In genomic region chr4:30767147-30767546, GRCh38 we compare ENCODE assay signal across 22 cellular contexts.
DNase-seq lines count a peak whose midpoint lies in the region; ATAC-seq and TF ChIP-seq lines count a peak whose summit lies in the region.
"Had no signal": no experiment of that assay in that cellular context is flagged by ENCODE, and none has a peak within 500 bp of the region (broad histone marks: within the 10 kb centered on the region; RNA-seq: fewer than 3 reads in every experiment).

No MANE protein-coding gene starts in this region.

- no peaks in the 10 kb centered on the region for H3K36me3 ChIP-seq in BLaER1
- H3K36me3 ChIP-seq in HEK293 (ENCODE audit: control insufficient read depth in 2 of 2, insufficient read depth in 1 of 2, low read length in 2 of 2), result no peaks in the 10 kb centered on the region
- H3K36me3 ChIP-seq in rectal smooth muscle tissue (ENCODE audit: control insufficient read depth, insufficient read depth, low read length), result no peaks in the 10 kb centered on the region

- H4K20me1 ChIP-seq in BLaER1, result no peaks in the 10 kb centered on the region

- CTCF ChIA-PET in HEK293 (lab: Yijun Ruan, JAX), result interaction anchor here (1.0 kb wide), 1 partner anchor 45 kb away, joined by 3 read pairs; no protein-coding TSS in a partner anchor

- H3K27me3 ChIP-seq in BLaER1 (no peaks in the 10 kb centered on the region), rectal smooth muscle tissue (ENCODE audit: control insufficient read depth, insufficient read depth, low read length) (no peaks in the 10 kb centered on the region)

- H3K9ac ChIP-seq in BLaER1 (no peak overlapping the region), rectal smooth muscle tissue (ENCODE audit: low read length) (no peak overlapping the region)
- H3K9ac ChIP-seq: KMS-11 had no signal

- no peak overlapping the region for H3K27ac ChIP-seq in BLaER1
- no peak overlapping the region for H3K27ac ChIP-seq in HEK293 (ENCODE audit: extremely low read depth, low read depth, low read length)
- peak overlapping the region; percentile 43 for H3K27ac ChIP-seq in epithelial cell of prostate
- H3K27ac ChIP-seq in rectal smooth muscle tissue (ENCODE audit: low read depth, low read length), result peak overlapping the region; percentile 22
- H3K27ac ChIP-seq: KMS-11 had no signal

- POLR2A ChIA-PET in HEK293 (lab: Yijun Ruan, JAX), result no interaction called here

- H3K4me2 ChIP-seq in BLaER1, result peak overlapping the region; percentile 54
- H3K4me2 ChIP-seq: KMS-11 had no signal

- ATAC-seq in GM18867 (IDR thresholded peaks at IDR 0.05; ENCODE audit: unreplicated experiment), result no peak

- DNase-seq in epithelial cell of prostate (ENCODE audit: low read depth, low spot score) (no peak), NCI-H226 (no peak), T-helper 1 cell (no peak)
- no peak for DNase-seq in activated CD8-positive, alpha-beta memory T cell treated with anti-CD3 and anti-CD28 coated beads for 24 hours
- DNase-seq: ACHN; C1 segment of cervical spinal cord; Calu3; CD8-positive, alpha-beta memory T cell; DMS153; IMR-90; NCI-H1092 treated with DMSO at 0.1 percent for 48 hours; NCI-H146; NCI-H2029; NCI-H2171; NCI-H524 treated with DMSO at 0.1 percent for 48 hours; NCI-H82; Right ventricle myocardium superior had no signal

- H3K4me1 ChIP-seq in BLaER1, result peaks cover 8% of the 10 kb centered on the region
- H3K4me1 ChIP-seq in HEK293 (ENCODE audit: control insufficient read depth, insufficient read depth, low read length), result peaks cover 21% of the 10 kb centered on the region
- peaks cover 24% of the 10 kb centered on the region for H3K4me1 ChIP-seq in rectal smooth muscle tissue (ENCODE audit: control insufficient read depth, insufficient read depth, low read length)

- H3K4me3 ChIP-seq in BLaER1 (no peak overlapping the region), HEK293 (ENCODE audit: low read depth, low read length) (no peak overlapping the region), rectal smooth muscle tissue (ENCODE audit: low read length) (no peak overlapping the region)

- H3K9me3 ChIP-seq in BLaER1 (no peaks in the 10 kb centered on the region), HEK293 (ENCODE audit: control insufficient read depth, insufficient read depth, low read depth, low read length) (no peaks in the 10 kb centered on the region)

- no peak for TF ChIP-seq CTCF in HEK293 (tag by site-specific recombination; IDR thresholded peaks at IDR 0.05)

TF ChIP-seq in HEK293, 187 proteins besides CTCF, POLR2A, EP300 and RAD21 (continues in another document):
- TF ChIP-seq ZNF335 (tag by site-specific recombination; conservative IDR thresholded peaks at IDR 0.05) (no peak), GLI2 (tag by site-specific recombination; IDR thresholded peaks at IDR 0.05; ENCODE audit: borderline replicate concordance, low read depth) (no peak), ZNF19 (tag by site-specific recombination; IDR thresholded peaks at IDR 0.05; ENCODE audit: low read depth) (no peak), OSR2 (tag by site-specific recombination; IDR thresholded peaks at IDR 0.05) (0 out of 2 replicates have a peak, but pooled peaks have one; percentile 19), ZNF600 (tag by site-specific recombination; IDR thresholded peaks at IDR 0.05) (peak; percentile 47; the same call in 1 of the 2 replicates), ZNF777 (tag by site-specific recombination; IDR thresholded peaks at IDR 0.05; ENCODE audit: borderline replicate concordance) (no peak), ZNF677 (tag by site-specific recombination; IDR thresholded peaks at IDR 0.05) (no peak), ZNF645 (tag by site-specific recombination; IDR thresholded peaks at IDR 0.05) (no peak), INSM2 (tag by site-specific recombination; IDR thresholded peaks at IDR 0.05) (no peak), ZFP3 (tag by site-specific recombination; IDR thresholded peaks at IDR 0.05; ENCODE audit: low read depth) (no peak), ZNF157 (tag by site-specific recombination; IDR thresholded peaks at IDR 0.05) (no peak), ZNF184 (tag by site-specific recombination; IDR thresholded peaks at IDR 0.05) (no peak), KLF17 (tag by site-specific recombination; IDR thresholded peaks at IDR 0.05) (no peak), ZNF2 (tag by site-specific recombination; IDR thresholded peaks at IDR 0.05) (no peak), ZBTB8A (tag by site-specific recombination; IDR thresholded peaks at IDR 0.05) (no peak), ZNF571 (tag by site-specific recombination; IDR thresholded peaks at IDR 0.05) (no peak), PRDM1 (tag by site-specific recombination; IDR thresholded peaks at IDR 0.05) (no peak), ZNF221 (tag by site-specific recombination; IDR thresholded peaks at IDR 0.05; ENCODE audit: borderline replicate concordance) (no peak)
- TF ChIP-seq, protein P1, sequence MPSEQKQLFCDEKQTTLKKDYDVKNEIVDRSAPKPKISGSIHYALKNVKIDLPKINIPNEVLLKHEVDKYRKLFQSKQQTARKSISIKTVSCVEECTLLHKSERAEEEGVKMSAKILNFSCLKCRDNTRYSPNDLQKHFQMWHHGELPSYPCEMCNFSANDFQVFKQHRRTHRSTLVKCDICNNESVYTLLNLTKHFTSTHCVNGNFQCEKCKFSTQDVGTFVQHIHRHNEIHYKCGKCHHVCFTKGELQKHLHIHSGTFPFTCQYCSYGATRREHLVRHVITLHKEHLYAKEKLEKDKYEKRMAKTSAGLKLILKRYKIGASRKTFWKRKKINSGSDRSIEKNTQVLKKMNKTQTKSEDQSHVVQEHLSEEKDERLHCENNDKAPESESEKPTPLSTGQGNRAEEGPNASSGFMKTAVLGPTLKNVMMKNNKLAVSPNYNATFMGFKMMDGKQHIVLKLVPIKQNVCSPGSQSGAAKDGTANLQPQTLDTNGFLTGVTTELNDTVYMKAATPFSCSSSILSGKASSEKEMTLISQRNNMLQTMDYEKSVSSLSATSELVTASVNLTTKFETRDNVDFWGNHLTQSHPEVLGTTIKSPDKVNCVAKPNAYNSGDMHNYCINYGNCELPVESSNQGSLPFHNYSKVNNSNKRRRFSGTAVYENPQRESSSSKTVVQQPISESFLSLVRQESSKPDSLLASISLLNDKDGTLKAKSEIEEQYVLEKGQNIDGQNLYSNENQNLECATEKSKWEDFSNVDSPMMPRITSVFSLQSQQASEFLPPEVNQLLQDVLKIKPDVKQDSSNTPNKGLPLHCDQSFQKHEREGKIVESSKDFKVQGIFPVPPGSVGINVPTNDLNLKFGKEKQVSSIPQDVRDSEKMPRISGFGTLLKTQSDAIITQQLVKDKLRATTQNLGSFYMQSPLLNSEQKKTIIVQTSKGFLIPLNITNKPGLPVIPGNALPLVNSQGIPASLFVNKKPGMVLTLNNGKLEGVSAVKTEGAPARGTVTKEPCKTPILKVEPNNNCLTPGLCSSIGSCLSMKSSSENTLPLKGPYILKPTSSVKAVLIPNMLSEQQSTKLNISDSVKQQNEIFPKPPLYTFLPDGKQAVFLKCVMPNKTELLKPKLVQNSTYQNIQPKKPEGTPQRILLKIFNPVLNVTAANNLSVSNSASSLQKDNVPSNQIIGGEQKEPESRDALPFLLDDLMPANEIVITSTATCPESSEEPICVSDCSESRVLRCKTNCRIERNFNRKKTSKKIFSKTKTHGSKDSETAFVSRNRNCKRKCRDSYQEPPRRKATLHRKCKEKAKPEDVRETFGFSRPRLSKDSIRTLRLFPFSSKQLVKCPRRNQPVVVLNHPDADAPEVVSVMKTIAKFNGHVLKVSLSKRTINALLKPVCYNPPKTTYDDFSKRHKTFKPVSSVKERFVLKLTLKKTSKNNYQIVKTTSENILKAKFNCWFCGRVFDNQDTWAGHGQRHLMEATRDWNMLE (tag by site-specific recombination; conservative IDR thresholded peaks at IDR 0.05; ENCODE audit: low read depth), result no peak

Comparison
In these comparisons a context has a peak if more than half of its experiments do, and no peak if none do; other contexts are left out.
1. H3K27ac ChIP-seq: peak in epithelial cell of prostate (single experiment) and rectal smooth muscle tissue (single experiment); none in BLaER1 (single experiment) and HEK293 (single experiment).